ENCODE assay signal across 15 cellular contexts in the genomic region with DNA sequence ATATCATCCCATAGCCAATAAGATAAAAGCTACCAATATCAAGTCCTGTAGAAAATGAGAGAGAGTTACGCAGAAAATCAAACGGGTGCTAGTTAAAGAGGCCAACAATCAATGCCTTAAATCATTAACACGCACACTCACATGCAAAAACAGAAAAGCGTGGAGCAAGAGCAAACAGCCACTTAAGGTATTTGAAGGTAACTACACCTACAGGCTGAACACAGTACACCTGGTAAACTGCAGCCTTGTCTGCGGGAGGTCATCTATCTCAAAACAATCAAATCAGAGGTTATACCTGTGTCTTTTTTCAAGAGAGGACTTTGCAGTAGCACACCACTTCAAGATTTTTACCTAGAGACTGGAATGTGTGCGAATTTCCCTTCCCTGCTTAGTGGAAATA.
"Had no signal": no experiment of that assay in that cellular context is flagged by ENCODE, and none has a peak within 500 bp of the region (broad histone marks: within the 10 kb centered on the region; RNA-seq: fewer than 3 reads in every experiment).

No MANE protein-coding gene starts in this region.

- H3K27ac ChIP-seq: adrenal gland, esophagus muscularis mucosa, heart right ventricle, right atrium auricular region, thyroid gland had no signal

- DNase-seq: activated CD4-positive, alpha-beta T cell treated with anti-CD3 and anti-CD28 coated beads, Interleukin-2, amount 50 U/mL, for 4 hours; activated gamma-delta T cell treated with Interleukin-2 at 50 U/mL for 16 hours; adrenal gland; cerebellar nuclear complex; effector CD4-positive, alpha-beta T cell; heart right ventricle; left cardiac atrium; stimulated activated CD4-positive, alpha-beta T cell treated with anti-CD3 and anti-CD28 coated beads, Interleukin-12 subunit alpha, Interleukin-12 subunit beta, amount 100 ng/mL, for 4 hours; stimulated activated CD4-positive, alpha-beta T cell treated with anti-CD3 and anti-CD28 coated beads, Interleukin-1b, Interleukin-23, amount 100 ng/mL, for 48 hours; stimulated activated CD8-positive, alpha-beta memory T cell treated with anti-CD3 and anti-CD28 coated beads, Interleukin-4, amount 100 ng/mL, for 48 hours; stimulated activated naive CD4-positive, alpha-beta T cell; T-helper 17 cell; thyroid gland had no signal
